In genomic region chr2:28435796-28436425, GRCh38 we compare ENCODE assay signal across 16 cellular contexts. TPM values are rescaled to one million over a fixed set of nuclear protein-coding genes. Genes with fewer than 3 reads are reported as not detected.
DNase-seq lines count a peak whose midpoint lies in the region; ATAC-seq, FAIRE-seq and TF ChIP-seq lines count a peak whose summit lies in the region.
"Had no signal": no experiment of that assay in that cellular context is flagged by ENCODE, and none has a peak within 500 bp of the region (broad histone marks: within the 10 kb centered on the region; RNA-seq: fewer than 3 reads in every experiment).

No MANE protein-coding gene starts in this region.

- H3K36me3 ChIP-seq in GM12878 (ENCODE audit: control insufficient read depth in 2 of 2, insufficient read depth in 2 of 2, low read length in 1 of 2) (no peaks in the 10 kb centered on the region), spleen (no peaks in the 10 kb centered on the region)
- H3K36me3 ChIP-seq: heart right ventricle had no signal

- H3K4me3 ChIP-seq in GM12878: no peak overlapping the region
- no peak overlapping the region for H3K4me3 ChIP-seq in spleen
- H3K4me3 ChIP-seq: heart right ventricle had no signal

- no peaks in the 10 kb centered on the region for H3K79me2 ChIP-seq in GM12878 (ENCODE audit: control insufficient read depth, insufficient read depth, low read length)

- BruUV-seq in GM12878 (replicated peaks; lab: Mats Ljungman, UMichigan): no TSS peak

- WGBS in GM12878 (ENCODE audit: insufficient coverage, insufficient replicate concordance, low lambda C conversion rate, missing lambda C conversion rate): 62% methylated on average over 6 of the region's 6 CpGs
- 90 to 97% (median 95%) methylated on average over 6 of the region's 6 CpGs for WGBS in spleen, 5 donors

- no peak overlapping the region for H3K4me2 ChIP-seq in GM12878 (ENCODE audit: control insufficient read depth, insufficient read depth)

- H3K9ac ChIP-seq in GM12878 (ENCODE audit: control insufficient read depth, insufficient read depth, low read length): no peak overlapping the region

- RAD21 ChIA-PET in GM12878 (lab: Charles Lee; ENCODE audit: unreplicated experiment): no interaction called here

- TF ChIP-seq EP300 in GM12878 (IDR thresholded peaks at IDR 0.05; ENCODE audit: borderline replicate concordance in 1 of 2, control insufficient read depth in 1 of 2, low read depth in 2 of 2, low read length in 2 of 2): no peak

- TF ChIP-seq CTCF in GM12878 (IDR thresholded peaks at IDR 0.05 in 2 of 3, conservative IDR thresholded peaks at IDR 0.05 in 1 of 3; ENCODE audit: control insufficient read depth in 2 of 3, extremely low read depth in 1 of 3, insufficient read depth in 1 of 3, low read depth in 3 of 3, low read length in 3 of 3): no peak
- TF ChIP-seq CTCF in spleen (IDR thresholded peaks at IDR 0.05 in 8 of 11, conservative IDR thresholded peaks at IDR 0.05 in 3 of 11): no peak

- H3K9me3 ChIP-seq in GM12878 (replicated peaks; ENCODE audit: control insufficient read depth, insufficient read depth, low read length) (no peaks in the 10 kb centered on the region; the same call in 2 of the 3 replicates), spleen (peaks cover 0 to 6% (median 0%) of the 10 kb centered on the region in 8 donors)

- H3K27me3 ChIP-seq in GM12878 (replicated peaks in 1 of 2; ENCODE audit: control insufficient read depth in 2 of 2, insufficient read depth in 2 of 2, low read length in 1 of 2) (no peaks in the 10 kb centered on the region; a peak in 1 of 4 replicates), spleen (replicated peaks in 1 of 7) (no peaks in the 10 kb centered on the region)
- H3K27me3 ChIP-seq: heart right ventricle had no signal

- ATAC-seq in GM12878 (no peak), left colon (peak; percentile 49), Right ventricle myocardium inferior (no peak)

- DNase-seq in LoVo (ENCODE audit: low spot score): peak; percentile 83
- DNase-seq in GM12878 (ENCODE audit: low read depth, low spot score): no peak
- peak; percentile 49 to 73 for DNase-seq in left colon
- peak; percentile 54 for DNase-seq in spleen
- no peak for DNase-seq in Right ventricle myocardium inferior (ENCODE audit: missing footprints)
- DNase-seq in DMS 273 (lab: John Stamatoyannopoulos, UW; ENCODE audit: unreplicated experiment): no peak
- DNase-seq in SKM-1 (lab: John Stamatoyannopoulos, UW; ENCODE audit: unreplicated experiment): no peak
- DNase-seq: activated gamma-delta T cell, C1 segment of cervical spinal cord, heart right ventricle, MV-4-11, NCI-H2029 treated with DMSO at 0.1 percent for 48 hours, NCI-H526, substantia nigra had no signal

- SMC1A ChIA-PET in GM12878 (lab: Charles Lee; ENCODE audit: uncharacterized antibody, unreplicated experiment): interaction anchor here (0.6 to 1.0 kb wide), 3 partner anchors 11 to 40 kb away, joined by 3 to 5 read pairs (median 3); no protein-coding TSS in a partner anchor

- in situ Hi-C loops in GM12878 (cut with MboI): no loop called here

- TF ChIP-seq RAD21 in GM12878 (IDR thresholded peaks at IDR 0.05; ENCODE audit: insufficient read depth, low read depth, low read length): no peak

- H3K4me1 ChIP-seq in GM12878 (ENCODE audit: control insufficient read depth, insufficient read depth, low read length): no peaks in the 10 kb centered on the region
- peaks cover 0 to 23% (median 0%) of the 10 kb centered on the region in 6 donors for H3K4me1 ChIP-seq in spleen

- no peak for TF ChIP-seq POLR2A in GM12878 (IDR thresholded peaks at IDR 0.05; ENCODE audit: low read depth, low read length)
- TF ChIP-seq POLR2A in spleen (IDR thresholded peaks at IDR 0.05): no peak

- POLR2A ChIA-PET in GM12878 (lab: Charles Lee): interaction anchor here (0.5 kb wide), 1 partner anchor 640 kb away, joined by 3 read pairs; no protein-coding TSS in a partner anchor

- intact Hi-C loops in GM12878 (cut with micrococcal nuclease; ENCODE audit: unreplicated experiment) (no loop called here), left colon (cut with DNase I, micrococcal nuclease) (no loop called here), spleen (cut with DNase I; ENCODE audit: low total_unique reads) (no loop called here), Right ventricle myocardium inferior (cut with DNase I) (no loop called here)

- FAIRE-seq in GM12878 (lab: Jason Lieb, UNC): no peak
- FAIRE-seq: GM12892, H54 had no signal

- no peaks in the 10 kb centered on the region for H4K20me1 ChIP-seq in GM12878 (ENCODE audit: control insufficient read depth, insufficient read depth)

- H2AFZ ChIP-seq in GM12878 (ENCODE audit: control insufficient read depth, low read depth, low read length): no peak overlapping the region

- H3K27ac ChIP-seq in GM12878 (ENCODE audit: control insufficient read depth, insufficient read depth): no peak overlapping the region
- no peak overlapping the region for H3K27ac ChIP-seq in spleen
- H3K27ac ChIP-seq: heart right ventricle had no signal

- CTCF ChIA-PET in GM12878 (lab: Yijun Ruan, JAX): interaction anchor here (0.6 kb wide), 1 partner anchor 732 kb away, joined by 3 read pairs; no protein-coding TSS in a partner anchor

TF ChIP-seq in GM12878, 131 proteins besides CTCF, POLR2A, EP300 and RAD21:
- TF ChIP-seq MLLT1 (IDR thresholded peaks at IDR 0.05): no peak
- TF ChIP-seq ATF7 (IDR thresholded peaks at IDR 0.05; ENCODE audit: low read depth): peak; percentile 45; the same call in 1 of the 2 replicates
- peak; percentile 55 for TF ChIP-seq NR2F1 (conservative IDR thresholded peaks at IDR 0.05)
- no peak for TF ChIP-seq MYB (IDR thresholded peaks at IDR 0.05; ENCODE audit: borderline replicate concordance, low read depth, low read length)

RNA-seq across cellular contexts. Expression of gene FOSL2, which starts 43.3 kb away (rescaled TPM):
- total RNA-seq in GM12878 (2013; cell fraction: nucleolus; rRNA removed): 2.5 and 2.9 TPM in 2 replicates
- 0.16 and 0.40 TPM in 2 replicates for total RNA-seq in GM12878 (2014; rRNA removed)
- total RNA-seq in GM12878 (2014; rRNA removed; fragmentation: Illumina TruSeq; extraction: Trizol): 0.14 and 0.36 TPM in 2 replicates
- 1.3 and 1.9 TPM in 2 replicates for total RNA-seq in GM12878 (2021)
- polyA plus RNA-seq in GM12878 (2011; ENCODE audit: low read depth): 0.41 TPM
- polyA plus RNA-seq in GM12878 (2011; rRNA removed): 0.53 and 0.67 TPM in 2 replicates
- 0.60 TPM in 2 replicates for polyA plus RNA-seq in GM12878 (2011; cell fraction: cytosol; rRNA removed)
- polyA plus RNA-seq in GM12878 (2011; cell fraction: nucleus; rRNA removed): 1.4 TPM in 2 replicates
- 0.96 and 1.7 TPM in 2 replicates for polyA plus RNA-seq in GM12878 (2012)
- 0.37 and 0.40 TPM in 2 replicates for polyA plus RNA-seq in GM12878 (2014; fragmentation: Illumina TruSeq; extraction: Trizol)
- under 1 TPM; 0.05 TPM for polyA plus RNA-seq in GM12878 (2014; fragmentation: Nextera tagmentation; extraction: Ambion mirVana)
- polyA plus RNA-seq in GM12878 (2014; rRNA removed): 0.32 and 0.36 TPM in 2 replicates
- under 1 TPM; 0.13 to 0.21 TPM for polyA plus RNA-seq in GM12878 (2016; fragmentation: Nextera tagmentation; extraction: Ambion mirVana)
- polyA minus RNA-seq in GM12878 (2011; rRNA and poly(A)+ RNA removed): 0.59 and 1.1 TPM in 2 replicates
- polyA minus RNA-seq in GM12878 (2011; cell fraction: cytosol; rRNA and poly(A)+ RNA removed): 1.1 and 5.9 TPM in 2 replicates
- 1.1 and 1.8 TPM in 2 replicates for polyA minus RNA-seq in GM12878 (2011; cell fraction: nucleus; rRNA and poly(A)+ RNA removed)
- total RNA-seq in left colon: 100 to 1,000 TPM; 142 to 197 TPM
- 100 to 1,000 TPM in 3 of 7 donors, 10 to 100 TPM in 4; 53.0 to 134 (median 97.1) TPM for total RNA-seq in spleen
- polyA plus RNA-seq in spleen: 10 to 100 TPM in 1 of 3 donors, 1 to 10 TPM in 2; 3.2 to 14.8 (median 4.7) TPM
- total RNA-seq in Right ventricle myocardium inferior: 48.5 TPM

RNA-seq across cellular contexts. Expression of gene PLB1, which starts 59.9 kb away (rescaled TPM):
- total RNA-seq in GM12878 (2013; cell fraction: nucleolus; rRNA removed): 0.67 and 0.88 TPM in 2 replicates
- total RNA-seq in GM12878 (2014; rRNA removed) (0.45 and 0.76 TPM in 2 replicates), GM12878 (2014; rRNA removed; fragmentation: Illumina TruSeq; extraction: Trizol) (0.49 and 0.64 TPM in 2 replicates), GM12878 (2021) (0.21 and 0.36 TPM in 2 replicates), left colon (1 to 10 TPM in 1 of 2 donors, under 1 TPM in 1; 0.98 to 4.2 TPM), spleen (10 to 100 TPM; 11.1 to 45.7 (median 19.5) TPM), Right ventricle myocardium inferior (3.0 TPM)
- not detected for polyA plus RNA-seq in GM12878 (2011; ENCODE audit: low read depth)
- polyA plus RNA-seq in GM12878 (2011; rRNA removed) (0.04 TPM in 1 of 2 replicates, not detected in the other), GM12878 (2014; fragmentation: Illumina TruSeq; extraction: Trizol) (0.32 and 0.60 TPM in 2 replicates), GM12878 (2014; fragmentation: Nextera tagmentation; extraction: Ambion mirVana) (under 1 TPM; 0.03 to 0.11 TPM), GM12878 (2014; rRNA removed) (0.20 and 0.24 TPM in 2 replicates), GM12878 (2016; fragmentation: Nextera tagmentation; extraction: Ambion mirVana) (under 1 TPM; 0.09 to 0.36 TPM), spleen (1 to 10 TPM; 3.8 to 4.5 (median 3.8) TPM)
- polyA plus RNA-seq in GM12878 (2011; cell fraction: cytosol; rRNA removed): not detected in 2 replicates
- 0.09 and 0.19 TPM in 2 replicates for polyA plus RNA-seq in GM12878 (2011; cell fraction: nucleus; rRNA removed)
- 0.37 and 0.39 TPM in 2 replicates for polyA plus RNA-seq in GM12878 (2012)
- polyA minus RNA-seq in GM12878 (2011; rRNA and poly(A)+ RNA removed): 0.15 TPM in 1 of 2 replicates, not detected in the other
- not detected in 2 replicates for polyA minus RNA-seq in GM12878 (2011; cell fraction: cytosol; rRNA and poly(A)+ RNA removed)
- polyA minus RNA-seq in GM12878 (2011; cell fraction: nucleus; rRNA and poly(A)+ RNA removed): not detected in 2 replicates

Comparison
In these comparisons a context has a peak if more than half of its experiments do, and no peak if none do; other contexts are left out.
1. DNase-seq: peak in LoVo (single experiment), left colon (2 of 2) and spleen (single experiment); none in GM12878 (single experiment), Right ventricle myocardium inferior (single experiment), DMS 273 (single experiment) and SKM-1 (single experiment).
2. RNA of gene FOSL2, which starts 43.3 kb away (total RNA-seq): 142 to 197 TPM in left colon, 53.0 to 134 TPM in spleen and 48.5 TPM in Right ventricle myocardium inferior (single experiment); 0.14 to 2.9 TPM in GM12878; every median in the first group is over 10 times any median in the second.